Comparison of ENCODE assay signal across 8 cellular contexts in genomic region chr17:38870259-38871165, GRCh38. TPM values are rescaled to one million over a fixed set of nuclear protein-coding genes. Genes with fewer than 3 reads are reported as not detected.
A peak's percentile ranks its signal among the peaks of the same experiment; 100 is the strongest.
DNase-seq lines count a peak whose midpoint lies in the region; ATAC-seq and TF ChIP-seq lines count a peak whose summit lies in the region.

No MANE protein-coding gene starts in this region.

- DNase-seq in SKM-1 treated with dmso at 0.1 percent for 144 hours (lab: John Stamatoyannopoulos, UW; ENCODE audit: unreplicated experiment) = peak; percentile 25
- DNase-seq in SKM-1 (lab: John Stamatoyannopoulos, UW; ENCODE audit: unreplicated experiment) = no peak
- peak; percentile 34 for DNase-seq in MV-4-11 (lab: John Stamatoyannopoulos, UW)
- peak; percentile 52 for DNase-seq in activated CD4-positive, alpha-beta T cell treated with anti-CD3 and anti-CD28 coated beads for 1 hour
- peak; percentile 63 for DNase-seq in cerebellum (ENCODE audit: low spot score)
- DNase-seq in left lung = peak; percentile 88 to 93
- DNase-seq in stimulated activated CD4-positive, alpha-beta T cell treated with anti-CD3 and anti-CD28 coated beads, Interleukin-4, amount 100 ng/mL, for 4 hours = peak; percentile 62 to 67
- DNase-seq in HPDE6-E6E7 (ENCODE audit: extremely low spot score) = no peak

- peak; percentile 72 for ATAC-seq in left lung

- no peaks in the 10 kb centered on the region for H3K27me3 ChIP-seq in left lung

- H3K4me1 ChIP-seq in left lung = peaks cover 50 to 56% of the 10 kb centered on the region in 2 donors

- no peaks in the 10 kb centered on the region for H3K36me3 ChIP-seq in left lung

- no peaks in the 10 kb centered on the region for H3K9me3 ChIP-seq in left lung

- no peak for TF ChIP-seq CTCF in left lung (IDR thresholded peaks at IDR 0.05)

- peak overlapping the region; percentile 75 to 96 for H3K4me3 ChIP-seq in left lung

- peak overlapping the region; percentile 96 to 98 for H3K27ac ChIP-seq in left lung

- intact Hi-C loops in left lung (cut with DNase I) = no loop called here

RNA-seq across cellular contexts. Expression of gene LASP1, which starts 0.7 kb away (rescaled TPM):
- total RNA-seq in cerebellum (49.1 TPM), left lung (100 to 1,000 TPM; 163 to 172 TPM)

RNA-seq across cellular contexts. Expression of gene RPL23, which starts 17.0 kb away (rescaled TPM):
- total RNA-seq in cerebellum (723 TPM), left lung (1,000 to 10,000 TPM; 1,144 to 1,160 TPM)

RNA-seq across cellular contexts. Expression of gene CWC25, which starts 45.4 kb away (rescaled TPM):
- total RNA-seq in cerebellum (6.9 TPM), left lung (10 to 100 TPM; 15.0 to 22.3 TPM)

Comparison
In these comparisons a context has a peak if more than half of its experiments do, and no peak if none do; other contexts are left out.
1. DNase-seq: peak in SKM-1 treated with dmso at 0.1 percent for 144 hours (single experiment), MV-4-11 (single experiment), activated CD4-positive, alpha-beta T cell treated with anti-CD3 and anti-CD28 coated beads for 1 hour (single experiment), cerebellum (single experiment), left lung (2 of 2) and stimulated activated CD4-positive, alpha-beta T cell treated with anti-CD3 and anti-CD28 coated beads, Interleukin-4, amount 100 ng/mL, for 4 hours (2 of 2); none in SKM-1 (single experiment) and HPDE6-E6E7 (single experiment).